1 cellular context compared by ENCODE assay signal in the genomic region with DNA sequence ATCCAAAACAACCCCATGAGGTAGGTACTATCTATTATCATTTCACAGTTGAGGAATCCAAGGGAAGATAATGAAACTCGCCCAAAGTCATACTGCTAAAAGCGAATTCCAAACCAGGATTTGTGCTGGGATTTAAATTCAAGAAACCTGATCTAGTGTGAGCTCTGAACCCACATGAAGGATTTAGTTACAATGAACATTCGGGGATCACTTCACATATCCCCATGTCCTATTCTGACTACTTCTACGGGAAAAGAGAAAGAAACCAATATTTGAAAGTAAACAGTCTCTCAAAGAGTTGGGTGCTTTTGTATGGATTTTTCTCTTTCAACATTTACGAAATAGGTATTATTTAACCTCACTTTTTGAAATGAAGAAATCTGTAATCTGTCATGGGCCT.
TF ChIP-seq lines count a peak whose summit lies in the region.

No MANE protein-coding gene starts in this region.

TF ChIP-seq in HepG2, 621 proteins besides CTCF, POLR2A, EP300 and RAD21 (continued from another document and continues in another):
- TF ChIP-seq, protein P1, sequence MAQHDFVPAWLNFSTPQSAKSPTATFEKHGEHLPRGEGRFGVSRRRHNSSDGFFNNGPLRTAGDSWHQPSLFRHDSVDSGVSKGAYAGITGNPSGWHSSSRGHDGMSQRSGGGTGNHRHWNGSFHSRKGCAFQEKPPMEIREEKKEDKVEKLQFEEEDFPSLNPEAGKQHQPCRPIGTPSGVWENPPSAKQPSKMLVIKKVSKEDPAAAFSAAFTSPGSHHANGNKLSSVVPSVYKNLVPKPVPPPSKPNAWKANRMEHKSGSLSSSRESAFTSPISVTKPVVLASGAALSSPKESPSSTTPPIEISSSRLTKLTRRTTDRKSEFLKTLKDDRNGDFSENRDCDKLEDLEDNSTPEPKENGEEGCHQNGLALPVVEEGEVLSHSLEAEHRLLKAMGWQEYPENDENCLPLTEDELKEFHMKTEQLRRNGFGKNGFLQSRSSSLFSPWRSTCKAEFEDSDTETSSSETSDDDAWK (CRISPR knock-in tag; IDR thresholded peaks at IDR 0.05) = no peak
- TF ChIP-seq, protein P2, sequence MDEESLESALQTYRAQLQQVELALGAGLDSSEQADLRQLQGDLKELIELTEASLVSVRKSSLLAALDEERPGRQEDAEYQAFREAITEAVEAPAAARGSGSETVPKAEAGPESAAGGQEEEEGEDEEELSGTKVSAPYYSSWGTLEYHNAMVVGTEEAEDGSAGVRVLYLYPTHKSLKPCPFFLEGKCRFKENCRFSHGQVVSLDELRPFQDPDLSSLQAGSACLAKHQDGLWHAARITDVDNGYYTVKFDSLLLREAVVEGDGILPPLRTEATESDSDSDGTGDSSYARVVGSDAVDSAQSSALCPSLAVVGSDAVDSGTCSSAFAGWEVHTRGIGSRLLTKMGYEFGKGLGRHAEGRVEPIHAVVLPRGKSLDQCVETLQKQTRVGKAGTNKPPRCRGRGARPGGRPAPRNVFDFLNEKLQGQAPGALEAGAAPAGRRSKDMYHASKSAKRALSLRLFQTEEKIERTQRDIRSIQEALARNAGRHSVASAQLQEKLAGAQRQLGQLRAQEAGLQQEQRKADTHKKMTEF (CRISPR knock-in tag; IDR thresholded peaks at IDR 0.05) = 0 out of 2 replicates have a peak, but pooled peaks have one; percentile 34
- TF ChIP-seq, protein P3, sequence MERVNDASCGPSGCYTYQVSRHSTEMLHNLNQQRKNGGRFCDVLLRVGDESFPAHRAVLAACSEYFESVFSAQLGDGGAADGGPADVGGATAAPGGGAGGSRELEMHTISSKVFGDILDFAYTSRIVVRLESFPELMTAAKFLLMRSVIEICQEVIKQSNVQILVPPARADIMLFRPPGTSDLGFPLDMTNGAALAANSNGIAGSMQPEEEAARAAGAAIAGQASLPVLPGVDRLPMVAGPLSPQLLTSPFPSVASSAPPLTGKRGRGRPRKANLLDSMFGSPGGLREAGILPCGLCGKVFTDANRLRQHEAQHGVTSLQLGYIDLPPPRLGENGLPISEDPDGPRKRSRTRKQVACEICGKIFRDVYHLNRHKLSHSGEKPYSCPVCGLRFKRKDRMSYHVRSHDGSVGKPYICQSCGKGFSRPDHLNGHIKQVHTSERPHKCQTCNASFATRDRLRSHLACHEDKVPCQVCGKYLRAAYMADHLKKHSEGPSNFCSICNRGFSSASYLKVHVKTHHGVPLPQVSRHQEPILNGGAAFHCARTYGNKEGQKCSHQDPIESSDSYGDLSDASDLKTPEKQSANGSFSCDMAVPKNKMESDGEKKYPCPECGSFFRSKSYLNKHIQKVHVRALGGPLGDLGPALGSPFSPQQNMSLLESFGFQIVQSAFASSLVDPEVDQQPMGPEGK (CRISPR knock-in tag; IDR thresholded peaks at IDR 0.05) = no peak
- TF ChIP-seq ZKSCAN1 (IDR thresholded peaks at IDR 0.05; ENCODE audit: low read length) (no peak), FOXA1 (IDR thresholded peaks at IDR 0.05) (no peak), FOXA1 (CRISPR knock-in tag; IDR thresholded peaks at IDR 0.05) (no peak), NRL (CRISPR knock-in tag; IDR thresholded peaks at IDR 0.05; ENCODE audit: borderline replicate concordance) (no peak), FOXA3 (CRISPR knock-in tag; IDR thresholded peaks at IDR 0.05) (peak; percentile 55; the same call in 1 of the 2 replicates), HDAC1 (CRISPR knock-in tag; IDR thresholded peaks at IDR 0.05) (peak; percentile 29; the same call in 1 of the 2 replicates), ZNF839 (CRISPR knock-in tag; IDR thresholded peaks at IDR 0.05; ENCODE audit: borderline replicate concordance) (no peak), ZBTB20 (CRISPR knock-in tag; IDR thresholded peaks at IDR 0.05; ENCODE audit: borderline replicate concordance, low read depth) (no peak), ZNF75D (CRISPR knock-in tag; IDR thresholded peaks at IDR 0.05; ENCODE audit: borderline replicate concordance) (no peak), MIXL1 (CRISPR knock-in tag; IDR thresholded peaks at IDR 0.05) (peak; percentile 52; the same call in 1 of the 2 replicates), RAD51 (IDR thresholded peaks at IDR 0.05; ENCODE audit: borderline replicate concordance) (no peak), NCOA2 (CRISPR knock-in tag; IDR thresholded peaks at IDR 0.05) (peak; percentile 46), ZNF605 (CRISPR knock-in tag; IDR thresholded peaks at IDR 0.05) (no peak), ZNF180 (CRISPR knock-in tag; IDR thresholded peaks at IDR 0.05; ENCODE audit: borderline replicate concordance, low read depth) (no peak), GATAD2A (CRISPR knock-in tag; IDR thresholded peaks at IDR 0.05) (peak; percentile 72), EEA1 (CRISPR knock-in tag; IDR thresholded peaks at IDR 0.05; ENCODE audit: borderline replicate concordance) (no peak), ZSCAN12 (CRISPR knock-in tag; IDR thresholded peaks at IDR 0.05) (no peak), SIX4 (CRISPR knock-in tag; IDR thresholded peaks at IDR 0.05) (peak; percentile 76; the same call in 1 of the 2 replicates), SOX5 (CRISPR knock-in tag; IDR thresholded peaks at IDR 0.05; ENCODE audit: borderline replicate concordance) (0 out of 2 replicates have a peak, but pooled peaks have one; percentile 17), MXI1 (IDR thresholded peaks at IDR 0.05; ENCODE audit: borderline replicate concordance, low read depth, low read length) (no peak), RCOR2 (CRISPR knock-in tag; IDR thresholded peaks at IDR 0.05) (0 out of 2 replicates have a peak, but pooled peaks have one; percentile 27), ZNF749 (CRISPR knock-in tag; IDR thresholded peaks at IDR 0.05; ENCODE audit: borderline replicate concordance) (no peak), ZNF598 (CRISPR knock-in tag; IDR thresholded peaks at IDR 0.05; ENCODE audit: borderline replicate concordance) (no peak), ZNF761 (CRISPR knock-in tag; conservative IDR thresholded peaks at IDR 0.05) (no peak), ZFP90 (CRISPR knock-in tag; IDR thresholded peaks at IDR 0.05; ENCODE audit: borderline replicate concordance) (no peak), THYN1 (CRISPR knock-in tag; IDR thresholded peaks at IDR 0.05; ENCODE audit: borderline replicate concordance, low read depth) (no peak), SP5 (CRISPR knock-in tag; IDR thresholded peaks at IDR 0.05; ENCODE audit: borderline replicate concordance, low read depth) (no peak), HOXA3 (CRISPR knock-in tag; IDR thresholded peaks at IDR 0.05) (no peak), ATF1 (CRISPR knock-in tag; IDR thresholded peaks at IDR 0.05) (no peak), SIX1 (CRISPR knock-in tag; IDR thresholded peaks at IDR 0.05; ENCODE audit: borderline replicate concordance) (peak; percentile 96), TBX2 (CRISPR knock-in tag; IDR thresholded peaks at IDR 0.05; ENCODE audit: borderline replicate concordance) (no peak), SOX6 (IDR thresholded peaks at IDR 0.05) (no peak), SOX6 (CRISPR knock-in tag; IDR thresholded peaks at IDR 0.05) (peak; percentile 66; the same call in 1 of the 2 replicates), ZNF768 (CRISPR knock-in tag; IDR thresholded peaks at IDR 0.05) (no peak), MAF1 (CRISPR knock-in tag; IDR thresholded peaks at IDR 0.05; ENCODE audit: borderline replicate concordance) (no peak), SOX13 (IDR thresholded peaks at IDR 0.05) (no peak), SOX13 (CRISPR knock-in tag; conservative IDR thresholded peaks at IDR 0.05 in 1 of 2, IDR thresholded peaks at IDR 0.05 in 1 of 2) (peak in 1 of 2 experiments; percentile 57; a peak in 1 of 4 replicates), CEBPG (CRISPR knock-in tag; IDR thresholded peaks at IDR 0.05) (0 out of 2 replicates have a peak, but pooled peaks have one; percentile 19), RBM22 (optimal IDR thresholded peaks at IDR 0.05; ENCODE audit: low read length) (no peak), ZNF670 (CRISPR knock-in tag; IDR thresholded peaks at IDR 0.05; ENCODE audit: borderline replicate concordance) (no peak), BCL6 (CRISPR knock-in tag; IDR thresholded peaks at IDR 0.05) (peak; percentile 40; the same call in 1 of the 2 replicates)
- TF ChIP-seq, protein P4, sequence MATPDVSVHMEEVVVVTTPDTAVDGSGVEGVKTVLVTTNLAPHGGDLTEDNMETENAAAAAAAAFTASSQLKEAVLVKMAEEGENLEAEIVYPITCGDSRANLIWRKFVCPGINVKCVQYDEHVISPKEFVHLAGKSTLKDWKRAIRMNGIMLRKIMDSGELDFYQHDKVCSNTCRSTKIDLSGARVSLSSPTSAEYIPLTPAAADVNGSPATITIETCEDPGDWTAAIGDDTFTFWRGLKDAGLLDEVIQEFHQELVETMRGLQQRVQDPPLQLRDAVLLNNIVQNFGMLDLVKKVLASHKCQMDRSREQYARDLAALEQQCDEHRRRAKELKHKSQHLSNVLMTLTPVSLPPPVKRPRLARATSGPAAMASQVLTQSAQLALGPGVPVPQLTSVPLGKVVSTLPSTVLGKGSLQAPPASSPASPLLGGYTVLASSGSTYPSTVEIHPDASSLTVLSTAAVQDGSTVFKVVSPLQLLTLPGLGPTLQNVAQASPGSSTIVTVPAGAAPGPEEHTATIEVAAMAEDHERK (CRISPR knock-in tag; IDR thresholded peaks at IDR 0.05; ENCODE audit: low read depth) = no peak
- TF ChIP-seq, protein P5, sequence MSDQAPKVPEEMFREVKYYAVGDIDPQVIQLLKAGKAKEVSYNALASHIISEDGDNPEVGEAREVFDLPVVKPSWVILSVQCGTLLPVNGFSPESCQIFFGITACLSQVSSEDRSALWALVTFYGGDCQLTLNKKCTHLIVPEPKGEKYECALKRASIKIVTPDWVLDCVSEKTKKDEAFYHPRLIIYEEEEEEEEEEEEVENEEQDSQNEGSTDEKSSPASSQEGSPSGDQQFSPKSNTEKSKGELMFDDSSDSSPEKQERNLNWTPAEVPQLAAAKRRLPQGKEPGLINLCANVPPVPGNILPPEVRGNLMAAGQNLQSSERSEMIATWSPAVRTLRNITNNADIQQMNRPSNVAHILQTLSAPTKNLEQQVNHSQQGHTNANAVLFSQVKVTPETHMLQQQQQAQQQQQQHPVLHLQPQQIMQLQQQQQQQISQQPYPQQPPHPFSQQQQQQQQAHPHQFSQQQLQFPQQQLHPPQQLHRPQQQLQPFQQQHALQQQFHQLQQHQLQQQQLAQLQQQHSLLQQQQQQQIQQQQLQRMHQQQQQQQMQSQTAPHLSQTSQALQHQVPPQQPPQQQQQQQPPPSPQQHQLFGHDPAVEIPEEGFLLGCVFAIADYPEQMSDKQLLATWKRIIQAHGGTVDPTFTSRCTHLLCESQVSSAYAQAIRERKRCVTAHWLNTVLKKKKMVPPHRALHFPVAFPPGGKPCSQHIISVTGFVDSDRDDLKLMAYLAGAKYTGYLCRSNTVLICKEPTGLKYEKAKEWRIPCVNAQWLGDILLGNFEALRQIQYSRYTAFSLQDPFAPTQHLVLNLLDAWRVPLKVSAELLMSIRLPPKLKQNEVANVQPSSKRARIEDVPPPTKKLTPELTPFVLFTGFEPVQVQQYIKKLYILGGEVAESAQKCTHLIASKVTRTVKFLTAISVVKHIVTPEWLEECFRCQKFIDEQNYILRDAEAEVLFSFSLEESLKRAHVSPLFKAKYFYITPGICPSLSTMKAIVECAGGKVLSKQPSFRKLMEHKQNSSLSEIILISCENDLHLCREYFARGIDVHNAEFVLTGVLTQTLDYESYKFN (CRISPR knock-in tag; conservative IDR thresholded peaks at IDR 0.05) = peak; percentile 68
- TF ChIP-seq, protein P6, sequence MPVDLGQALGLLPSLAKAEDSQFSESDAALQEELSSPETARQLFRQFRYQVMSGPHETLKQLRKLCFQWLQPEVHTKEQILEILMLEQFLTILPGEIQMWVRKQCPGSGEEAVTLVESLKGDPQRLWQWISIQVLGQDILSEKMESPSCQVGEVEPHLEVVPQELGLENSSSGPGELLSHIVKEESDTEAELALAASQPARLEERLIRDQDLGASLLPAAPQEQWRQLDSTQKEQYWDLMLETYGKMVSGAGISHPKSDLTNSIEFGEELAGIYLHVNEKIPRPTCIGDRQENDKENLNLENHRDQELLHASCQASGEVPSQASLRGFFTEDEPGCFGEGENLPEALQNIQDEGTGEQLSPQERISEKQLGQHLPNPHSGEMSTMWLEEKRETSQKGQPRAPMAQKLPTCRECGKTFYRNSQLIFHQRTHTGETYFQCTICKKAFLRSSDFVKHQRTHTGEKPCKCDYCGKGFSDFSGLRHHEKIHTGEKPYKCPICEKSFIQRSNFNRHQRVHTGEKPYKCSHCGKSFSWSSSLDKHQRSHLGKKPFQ (CRISPR knock-in tag; IDR thresholded peaks at IDR 0.05; ENCODE audit: insufficient replicate concordance) = no peak
- TF ChIP-seq, protein P7, sequence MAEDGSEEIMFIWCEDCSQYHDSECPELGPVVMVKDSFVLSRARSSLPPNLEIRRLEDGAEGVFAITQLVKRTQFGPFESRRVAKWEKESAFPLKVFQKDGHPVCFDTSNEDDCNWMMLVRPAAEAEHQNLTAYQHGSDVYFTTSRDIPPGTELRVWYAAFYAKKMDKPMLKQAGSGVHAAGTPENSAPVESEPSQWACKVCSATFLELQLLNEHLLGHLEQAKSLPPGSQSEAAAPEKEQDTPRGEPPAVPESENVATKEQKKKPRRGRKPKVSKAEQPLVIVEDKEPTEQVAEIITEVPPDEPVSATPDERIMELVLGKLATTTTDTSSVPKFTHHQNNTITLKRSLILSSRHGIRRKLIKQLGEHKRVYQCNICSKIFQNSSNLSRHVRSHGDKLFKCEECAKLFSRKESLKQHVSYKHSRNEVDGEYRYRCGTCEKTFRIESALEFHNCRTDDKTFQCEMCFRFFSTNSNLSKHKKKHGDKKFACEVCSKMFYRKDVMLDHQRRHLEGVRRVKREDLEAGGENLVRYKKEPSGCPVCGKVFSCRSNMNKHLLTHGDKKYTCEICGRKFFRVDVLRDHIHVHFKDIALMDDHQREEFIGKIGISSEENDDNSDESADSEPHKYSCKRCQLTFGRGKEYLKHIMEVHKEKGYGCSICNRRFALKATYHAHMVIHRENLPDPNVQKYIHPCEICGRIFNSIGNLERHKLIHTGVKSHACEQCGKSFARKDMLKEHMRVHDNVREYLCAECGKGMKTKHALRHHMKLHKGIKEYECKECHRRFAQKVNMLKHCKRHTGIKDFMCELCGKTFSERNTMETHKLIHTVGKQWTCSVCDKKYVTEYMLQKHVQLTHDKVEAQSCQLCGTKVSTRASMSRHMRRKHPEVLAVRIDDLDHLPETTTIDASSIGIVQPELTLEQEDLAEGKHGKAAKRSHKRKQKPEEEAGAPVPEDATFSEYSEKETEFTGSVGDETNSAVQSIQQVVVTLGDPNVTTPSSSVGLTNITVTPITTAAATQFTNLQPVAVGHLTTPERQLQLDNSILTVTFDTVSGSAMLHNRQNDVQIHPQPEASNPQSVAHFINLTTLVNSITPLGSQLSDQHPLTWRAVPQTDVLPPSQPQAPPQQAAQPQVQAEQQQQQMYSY (CRISPR knock-in tag; IDR thresholded peaks at IDR 0.05) = peak; percentile 62; the same call in 1 of the 2 replicates
- TF ChIP-seq, protein P8, sequence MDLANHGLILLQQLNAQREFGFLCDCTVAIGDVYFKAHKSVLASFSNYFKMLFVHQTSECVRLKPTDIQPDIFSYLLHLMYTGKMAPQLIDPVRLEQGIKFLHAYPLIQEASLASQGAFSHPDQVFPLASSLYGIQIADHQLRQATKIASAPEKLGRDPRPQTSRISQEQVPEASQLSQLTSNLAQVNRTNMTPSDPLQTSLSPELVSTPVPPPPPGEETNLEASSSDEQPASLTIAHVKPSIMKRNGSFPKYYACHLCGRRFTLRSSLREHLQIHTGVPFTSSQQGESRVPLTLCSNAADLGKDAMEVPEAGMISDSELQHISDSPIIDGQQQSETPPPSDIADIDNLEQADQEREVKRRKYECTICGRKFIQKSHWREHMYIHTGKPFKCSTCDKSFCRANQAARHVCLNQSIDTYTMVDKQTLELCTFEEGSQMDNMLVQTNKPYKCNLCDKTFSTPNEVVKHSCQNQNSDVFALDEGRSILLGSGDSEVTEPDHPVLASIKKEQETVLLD (CRISPR knock-in tag; IDR thresholded peaks at IDR 0.05; ENCODE audit: low read depth) = no peak
